ENCODE assay signal across 1 cellular context in the genomic region with DNA sequence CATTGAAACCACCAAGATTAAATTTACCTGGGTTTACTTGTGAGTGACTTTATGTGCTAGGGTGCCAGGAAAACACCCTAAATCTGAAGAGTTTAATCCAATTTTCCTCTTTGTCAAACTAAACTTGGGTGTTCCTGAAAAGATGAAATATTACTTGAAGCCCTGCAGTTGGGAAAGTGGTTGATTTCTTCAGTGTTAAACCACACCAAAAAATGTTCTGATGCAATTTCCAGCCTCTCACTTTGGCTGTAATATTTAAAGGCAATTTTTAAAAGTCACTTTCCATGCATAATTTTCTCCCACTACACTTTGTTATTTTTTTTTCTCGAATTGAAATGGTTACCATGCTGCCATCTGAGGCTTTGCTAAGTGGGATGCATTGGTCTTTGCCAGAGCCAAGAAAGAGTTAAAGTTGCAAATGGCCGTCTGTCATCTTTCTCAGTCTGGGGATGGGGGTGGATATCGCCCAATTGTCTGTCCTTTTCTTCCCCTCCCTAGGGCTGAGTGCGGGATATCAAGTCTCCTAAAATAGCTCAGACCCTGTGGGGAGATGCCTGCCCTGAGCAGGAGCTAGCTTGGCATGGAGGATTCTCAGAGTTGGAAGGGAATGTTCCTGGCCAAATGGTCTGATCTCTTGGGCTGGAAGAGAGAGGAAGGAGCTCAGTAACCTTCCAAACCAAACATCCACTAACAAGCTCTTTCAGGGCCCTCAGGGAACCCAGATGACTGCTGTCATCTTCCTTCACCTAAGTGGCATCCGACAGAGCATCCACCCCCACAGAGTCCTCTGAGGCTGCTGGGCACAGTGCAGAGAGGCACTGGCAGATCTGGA.
TF ChIP-seq lines count a peak whose summit lies in the region.

No MANE protein-coding gene starts in this region.

TF ChIP-seq in WTC11, 78 proteins besides CTCF, POLR2A, EP300 and RAD21 (continued from another document):
- TF ChIP-seq, protein P1, sequence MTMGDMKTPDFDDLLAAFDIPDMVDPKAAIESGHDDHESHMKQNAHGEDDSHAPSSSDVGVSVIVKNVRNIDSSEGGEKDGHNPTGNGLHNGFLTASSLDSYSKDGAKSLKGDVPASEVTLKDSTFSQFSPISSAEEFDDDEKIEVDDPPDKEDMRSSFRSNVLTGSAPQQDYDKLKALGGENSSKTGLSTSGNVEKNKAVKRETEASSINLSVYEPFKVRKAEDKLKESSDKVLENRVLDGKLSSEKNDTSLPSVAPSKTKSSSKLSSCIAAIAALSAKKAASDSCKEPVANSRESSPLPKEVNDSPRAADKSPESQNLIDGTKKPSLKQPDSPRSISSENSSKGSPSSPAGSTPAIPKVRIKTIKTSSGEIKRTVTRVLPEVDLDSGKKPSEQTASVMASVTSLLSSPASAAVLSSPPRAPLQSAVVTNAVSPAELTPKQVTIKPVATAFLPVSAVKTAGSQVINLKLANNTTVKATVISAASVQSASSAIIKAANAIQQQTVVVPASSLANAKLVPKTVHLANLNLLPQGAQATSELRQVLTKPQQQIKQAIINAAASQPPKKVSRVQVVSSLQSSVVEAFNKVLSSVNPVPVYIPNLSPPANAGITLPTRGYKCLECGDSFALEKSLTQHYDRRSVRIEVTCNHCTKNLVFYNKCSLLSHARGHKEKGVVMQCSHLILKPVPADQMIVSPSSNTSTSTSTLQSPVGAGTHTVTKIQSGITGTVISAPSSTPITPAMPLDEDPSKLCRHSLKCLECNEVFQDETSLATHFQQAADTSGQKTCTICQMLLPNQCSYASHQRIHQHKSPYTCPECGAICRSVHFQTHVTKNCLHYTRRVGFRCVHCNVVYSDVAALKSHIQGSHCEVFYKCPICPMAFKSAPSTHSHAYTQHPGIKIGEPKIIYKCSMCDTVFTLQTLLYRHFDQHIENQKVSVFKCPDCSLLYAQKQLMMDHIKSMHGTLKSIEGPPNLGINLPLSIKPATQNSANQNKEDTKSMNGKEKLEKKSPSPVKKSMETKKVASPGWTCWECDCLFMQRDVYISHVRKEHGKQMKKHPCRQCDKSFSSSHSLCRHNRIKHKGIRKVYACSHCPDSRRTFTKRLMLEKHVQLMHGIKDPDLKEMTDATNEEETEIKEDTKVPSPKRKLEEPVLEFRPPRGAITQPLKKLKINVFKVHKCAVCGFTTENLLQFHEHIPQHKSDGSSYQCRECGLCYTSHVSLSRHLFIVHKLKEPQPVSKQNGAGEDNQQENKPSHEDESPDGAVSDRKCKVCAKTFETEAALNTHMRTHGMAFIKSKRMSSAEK (CRISPR knock-in tag; IDR thresholded peaks at IDR 0.05; ENCODE audit: borderline replicate concordance): no peak
- no peak for TF ChIP-seq ELF4 (CRISPR knock-in tag; IDR thresholded peaks at IDR 0.05; ENCODE audit: low read depth)
- TF ChIP-seq, protein P2, sequence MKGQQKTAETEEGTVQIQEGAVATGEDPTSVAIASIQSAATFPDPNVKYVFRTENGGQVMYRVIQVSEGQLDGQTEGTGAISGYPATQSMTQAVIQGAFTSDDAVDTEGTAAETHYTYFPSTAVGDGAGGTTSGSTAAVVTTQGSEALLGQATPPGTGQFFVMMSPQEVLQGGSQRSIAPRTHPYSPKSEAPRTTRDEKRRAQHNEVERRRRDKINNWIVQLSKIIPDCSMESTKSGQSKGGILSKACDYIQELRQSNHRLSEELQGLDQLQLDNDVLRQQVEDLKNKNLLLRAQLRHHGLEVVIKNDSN (CRISPR knock-in tag; IDR thresholded peaks at IDR 0.05): no peak
- TF ChIP-seq SP1 (CRISPR knock-in tag; conservative IDR thresholded peaks at IDR 0.05): no peak
- no peak for TF ChIP-seq JUN (CRISPR knock-in tag; IDR thresholded peaks at IDR 0.05)
- TF ChIP-seq, protein P3, sequence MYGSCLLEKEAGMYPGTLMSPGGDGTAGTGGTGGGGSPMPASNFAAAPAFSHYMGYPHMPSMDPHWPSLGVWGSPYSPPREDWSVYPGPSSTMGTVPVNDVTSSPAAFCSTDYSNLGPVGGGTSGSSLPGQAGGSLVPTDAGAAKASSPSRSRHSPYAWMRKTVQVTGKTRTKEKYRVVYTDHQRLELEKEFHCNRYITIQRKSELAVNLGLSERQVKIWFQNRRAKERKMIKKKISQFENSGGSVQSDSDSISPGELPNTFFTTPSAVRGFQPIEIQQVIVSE (CRISPR knock-in tag; IDR thresholded peaks at IDR 0.05; ENCODE audit: borderline replicate concordance): no peak
